In the genomic region with DNA sequence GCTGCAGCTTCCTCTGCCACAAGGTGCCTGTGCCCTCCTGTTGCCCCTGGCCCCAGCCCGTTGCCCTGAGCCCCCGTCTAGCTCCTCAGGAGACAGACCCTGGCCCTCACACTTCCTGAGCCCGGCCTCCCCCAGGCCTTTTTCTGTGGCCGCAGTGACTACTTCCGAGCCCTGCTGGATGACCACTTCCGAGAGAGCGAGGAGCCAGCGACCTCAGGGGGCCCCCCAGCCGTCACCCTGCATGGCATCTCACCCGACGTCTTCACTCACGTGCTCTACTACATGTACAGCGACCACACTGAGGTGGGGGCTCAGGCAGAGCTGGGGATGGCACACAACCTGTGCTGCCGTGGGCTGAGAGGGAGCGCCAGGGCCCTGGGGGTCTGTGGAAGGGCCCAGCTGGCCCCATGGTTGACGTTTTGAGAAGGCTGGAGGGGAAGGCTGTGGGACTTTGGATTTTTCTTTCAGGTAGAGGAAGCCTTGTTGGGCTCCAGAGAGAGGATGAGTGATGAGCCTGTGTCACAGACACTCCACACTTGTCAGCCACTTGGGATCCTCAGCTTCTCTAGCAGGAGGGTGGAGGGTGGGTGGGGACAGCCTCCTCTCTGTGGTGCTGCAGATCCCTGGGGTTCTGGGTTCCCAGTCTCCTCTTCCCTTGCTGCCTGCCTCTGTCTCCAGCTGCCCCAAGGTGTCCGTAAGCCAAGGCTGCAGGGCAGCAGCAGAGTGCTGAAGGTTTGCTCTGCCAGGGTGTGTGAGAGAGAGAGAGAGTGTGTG, we compare ENCODE assay signal across 21 cellular contexts. TPM values are rescaled to one million over a fixed set of nuclear protein-coding genes. Genes with fewer than 3 reads are reported as not detected.
DNase-seq lines count a peak whose midpoint lies in the region; ATAC-seq, FAIRE-seq and TF ChIP-seq lines count a peak whose summit lies in the region.
"Had no signal": no experiment of that assay in that cellular context is flagged by ENCODE, and none has a peak within 500 bp of the region (broad histone marks: within the 10 kb centered on the region; RNA-seq: fewer than 3 reads in every experiment).

No MANE protein-coding gene starts in this region.

- H3K27ac ChIP-seq in CD4-positive, alpha-beta memory T cell (ENCODE audit: low read depth, low read length), result no peak overlapping the region
- no peak overlapping the region for H3K27ac ChIP-seq in keratinocyte (ENCODE audit: control insufficient read depth, insufficient read depth, low read length)
- H3K27ac ChIP-seq: ascending aorta, colonic mucosa, SJSA1 had no signal

- DNase-seq in CD4-positive, alpha-beta memory T cell, result no peak
- DNase-seq in keratinocyte (ENCODE audit: low read depth, low spot score) (no peak), posterior vena cava (ENCODE audit: low spot score) (peak; percentile 48), GM10248 (ENCODE audit: extremely low spot score) (no peak), T-helper 17 cell (no peak)
- DNase-seq: activated CD4-positive, alpha-beta T cell treated with anti-CD3 and anti-CD28 coated beads, Interleukin-2, amount 10 ng/mL, durations not matched to agents 7 days and 5 days; colonic mucosa; DMS153; foreskin melanocyte; NCI-H1930; stimulated activated CD4-positive, alpha-beta T cell treated with anti-CD3 and anti-CD28 coated beads, Interleukin-4, amount 100 ng/mL, for 4 hours had no signal

- H3K4me2 ChIP-seq in keratinocyte (ENCODE audit: control insufficient read depth, extremely low read depth, insufficient read depth, low read depth, low read length), result no peak overlapping the region

- CTCF ChIA-PET in CD4-positive, alpha-beta memory T cell (lab: Charles Lee; ENCODE audit: partially characterized antibody), result interaction anchor here (1.2 kb wide), 1 partner anchor 15 kb away, joined by 3 read pairs; no protein-coding TSS in a partner anchor
- CTCF ChIA-PET in GM10248 (lab: Yijun Ruan, JAX), result interaction anchor here (0.8 to 1.4 kb wide), 3 partner anchors 12 to 294 kb away, joined by 3 to 5 read pairs (median 4); no protein-coding TSS in a partner anchor

- peak overlapping the region in 4 of 7 donors; percentile 8 to 79 (median 46) for H3K27ac Mint-ChIP-seq in CD4-positive, alpha-beta memory T cell
- H3K27ac Mint-ChIP-seq in T-helper 17 cell, result no peak overlapping the region
- H3K27ac Mint-ChIP-seq: activated CD4-positive, alpha-beta T cell treated with anti-CD3 and anti-CD28 coated beads, Interleukin-2, amount 10 ng/mL, durations not matched to agents 7 days and 5 days; memory B cell had no signal

- no peak overlapping the region for H3K9ac ChIP-seq in keratinocyte (ENCODE audit: control insufficient read depth, extremely low read depth, insufficient read depth, low read length)

- no peaks in the 10 kb centered on the region for H3K9me1 ChIP-seq in keratinocyte (ENCODE audit: control insufficient read depth, extremely low read depth, insufficient read depth, low read length)

- no peaks in the 10 kb centered on the region for H3K27me3 ChIP-seq in CD4-positive, alpha-beta memory T cell (ENCODE audit: insufficient read depth, low read length)
- H3K27me3 ChIP-seq in keratinocyte (ENCODE audit: control insufficient read depth, extremely low read depth, insufficient read depth, low read length), result no peaks in the 10 kb centered on the region
- H3K27me3 ChIP-seq: ascending aorta, BE2C, colonic mucosa, SJSA1, tibial nerve had no signal

- H3K9me3 ChIP-seq in CD4-positive, alpha-beta memory T cell (ENCODE audit: control insufficient read depth in 1 of 2, low read length in 2 of 2), result no peaks in the 10 kb centered on the region
- no peaks in the 10 kb centered on the region for H3K9me3 ChIP-seq in keratinocyte (ENCODE audit: control insufficient read depth, low read depth, low read length)
- no peaks in the 10 kb centered on the region for H3K9me3 ChIP-seq in T-helper 17 cell (ENCODE audit: control insufficient read depth, low read length, poor library complexity, severe bottlenecking)
- H3K9me3 ChIP-seq: ascending aorta, BE2C, colonic mucosa, SJSA1, tibial nerve had no signal

- no peaks in the 10 kb centered on the region for H3K9me3 Mint-ChIP-seq in CD4-positive, alpha-beta memory T cell
- H3K9me3 Mint-ChIP-seq: activated CD4-positive, alpha-beta T cell treated with anti-CD3 and anti-CD28 coated beads, Interleukin-2, amount 10 ng/mL, durations not matched to agents 7 days and 5 days had no signal

- POLR2A ChIA-PET in CD4-positive, alpha-beta memory T cell (lab: Charles Lee; ENCODE audit: partially characterized antibody), result interaction anchor here (0.9 kb wide), 1 partner anchor 48 kb away, joined by 3 read pairs; no protein-coding TSS in a partner anchor
- POLR2A ChIA-PET in GM10248 (lab: Yijun Ruan, JAX), result interaction anchor here (0.6 kb wide), 1 partner anchor 29 kb away, joined by 5 read pairs; no protein-coding TSS in a partner anchor

- no peak overlapping the region for H2AFZ ChIP-seq in keratinocyte (ENCODE audit: control insufficient read depth, low read length)

- no peak for TF ChIP-seq CTCF in keratinocyte (optimal IDR thresholded peaks at IDR 0.05 in 1 of 3, IDR thresholded peaks at IDR 0.05 in 1 of 3, conservative IDR thresholded peaks at IDR 0.05 in 1 of 3; ENCODE audit: extremely low read depth in 1 of 3, insufficient read depth in 2 of 3, low read length in 3 of 3)
- TF ChIP-seq CTCF in GM10248 (IDR thresholded peaks at IDR 0.05; ENCODE audit: control extremely low read depth, extremely low read depth, low read depth, missing control alignments), result no peak

- no peaks in the 10 kb centered on the region for H3K27me3 Mint-ChIP-seq in CD4-positive, alpha-beta memory T cell
- H3K27me3 Mint-ChIP-seq in T-helper 17 cell, result no peaks in the 10 kb centered on the region
- H3K27me3 Mint-ChIP-seq: activated CD4-positive, alpha-beta T cell treated with anti-CD3 and anti-CD28 coated beads, Interleukin-2, amount 10 ng/mL, durations not matched to agents 7 days and 5 days; memory B cell had no signal

- ATAC-seq in GM18519 (IDR thresholded peaks at IDR 0.05; ENCODE audit: low FRiP score, unreplicated experiment), result no peak
- no peak for ATAC-seq in HG02588 (IDR thresholded peaks at IDR 0.05; ENCODE audit: unreplicated experiment)
- no peak for ATAC-seq in T-helper 17 cell
- ATAC-seq: HCT116 had no signal

- FAIRE-seq in keratinocyte (lab: Jason Lieb, UNC), result peak; percentile 34

- peaks cover 6 to 32% of the 10 kb centered on the region in 2 donors for H3K36me3 Mint-ChIP-seq in CD4-positive, alpha-beta memory T cell
- H3K36me3 Mint-ChIP-seq in T-helper 17 cell (ENCODE audit: low read depth), result peaks cover 3% of the 10 kb centered on the region

- intact Hi-C loops in CD4-positive, alpha-beta memory T cell (cut with micrococcal nuclease), result loop anchor here (10.0 kb wide), 2 partner anchors 973 to 1763 kb away; partner anchors contain the start of gene CHCHD6
- intact Hi-C loops in posterior vena cava (cut with DNase I), result no loop called here

- no peaks in the 10 kb centered on the region for H4K20me1 ChIP-seq in keratinocyte (ENCODE audit: control insufficient read depth, extremely low read depth, insufficient read depth, low read length)

- peaks cover 10% of the 10 kb centered on the region for H3K36me3 ChIP-seq in CD4-positive, alpha-beta memory T cell (ENCODE audit: insufficient read depth, low read length)
- peaks cover 1 to 6% of the 10 kb centered on the region in 2 experiments for H3K36me3 ChIP-seq in keratinocyte (ENCODE audit: control insufficient read depth in 2 of 2, extremely low read depth in 1 of 2, insufficient read depth in 2 of 2, low read length in 2 of 2)
- H3K36me3 ChIP-seq: BE2C, colonic mucosa had no signal

- no peak overlapping the region for H3K4me3 ChIP-seq in CD4-positive, alpha-beta memory T cell (ENCODE audit: low read length in 2 of 2)
- H3K4me3 ChIP-seq in keratinocyte (ENCODE audit: control insufficient read depth in 2 of 3, extremely low read depth in 1 of 3, insufficient read depth in 2 of 3, low read depth in 1 of 3, low read length in 3 of 3), result no peak overlapping the region
- H3K4me3 ChIP-seq: ascending aorta, colonic mucosa, SJSA1, skin epidermis, tibial nerve had no signal

- no peak overlapping the region for H3K4me3 Mint-ChIP-seq in CD4-positive, alpha-beta memory T cell
- H3K4me3 Mint-ChIP-seq in T-helper 17 cell, result no peak overlapping the region
- H3K4me3 Mint-ChIP-seq: activated CD4-positive, alpha-beta T cell treated with anti-CD3 and anti-CD28 coated beads, Interleukin-2, amount 10 ng/mL, durations not matched to agents 7 days and 5 days; memory B cell had no signal

- no peaks in the 10 kb centered on the region for H3K79me2 ChIP-seq in keratinocyte (ENCODE audit: control insufficient read depth, insufficient read depth, low read length)

- H3K4me1 ChIP-seq in CD4-positive, alpha-beta memory T cell (ENCODE audit: insufficient read depth, low read length), result peaks cover 23% of the 10 kb centered on the region
- peaks cover 33% of the 10 kb centered on the region for H3K4me1 ChIP-seq in keratinocyte (ENCODE audit: control insufficient read depth, extremely low read depth, insufficient read depth, low read length)
- H3K4me1 ChIP-seq: BE2C, colonic mucosa had no signal

- dilution Hi-C loops in keratinocyte (cut with MboI; ENCODE audit: extremely low pct_ligation_motif_present, low sequenced_read_pairs), result no loop called here

- peaks cover 19 to 38% (median 28%) of the 10 kb centered on the region in 4 donors for H3K4me1 Mint-ChIP-seq in CD4-positive, alpha-beta memory T cell
- peaks cover 26% of the 10 kb centered on the region for H3K4me1 Mint-ChIP-seq in T-helper 17 cell

RNA-seq across cellular contexts. Expression of gene ABTB1, which starts 5.0 kb away (rescaled TPM):
- 100 to 1,000 TPM; 167 to 169 TPM for total RNA-seq in CD4-positive, alpha-beta memory T cell
- 10 to 100 TPM; 66.9 to 72.9 TPM for polyA plus RNA-seq in CD4-positive, alpha-beta memory T cell
- polyA plus RNA-seq in PFSK-1 (2012; ENCODE audit: insufficient read length, low read depth), result 38.9 TPM
- 11.6 to 15.2 TPM (median 13.7 TPM) in 3 replicates for polyA plus RNA-seq in keratinocyte
- 7.0 TPM for polyA plus RNA-seq in keratinocyte (2011; ENCODE audit: low read depth)
- polyA plus RNA-seq in keratinocyte (2011; cell fraction: cytosol; rRNA removed), result 5.4 and 12.1 TPM in 2 replicates
- polyA plus RNA-seq in keratinocyte (2011; cell fraction: nucleus; rRNA removed), result 34.4 and 39.2 TPM in 2 replicates
- 11.3 and 11.7 TPM in 2 replicates for polyA plus RNA-seq in keratinocyte (2012; ENCODE audit: low replicate concordance)
- 12.9 to 26.2 TPM (median 19.6 TPM) in 3 replicates for polyA minus RNA-seq in keratinocyte
- 18.6 TPM for polyA minus RNA-seq in keratinocyte (2011; cell fraction: cytosol; rRNA and poly(A)+ RNA removed)
- polyA minus RNA-seq in keratinocyte (2011; cell fraction: nucleus; rRNA and poly(A)+ RNA removed), result 8.8 and 11.6 TPM in 2 replicates
- total RNA-seq in posterior vena cava (10 to 100 TPM; 27.7 to 28.9 TPM), T-helper 17 cell (10 to 100 TPM; 88.6 to 95.2 TPM)

RNA-seq across cellular contexts. Expression of gene PODXL2, which starts 48.7 kb away (rescaled TPM):
- total RNA-seq in CD4-positive, alpha-beta memory T cell, result 1 to 10 TPM; 3.3 to 4.2 TPM
- 1 to 10 TPM; 6.9 to 8.0 TPM for polyA plus RNA-seq in CD4-positive, alpha-beta memory T cell
- 39.5 TPM for polyA plus RNA-seq in PFSK-1 (2012; ENCODE audit: insufficient read length, low read depth)
- 1.3 to 2.4 TPM (median 1.6 TPM) in 3 replicates for polyA plus RNA-seq in keratinocyte
- polyA plus RNA-seq in keratinocyte (2011; ENCODE audit: low read depth), result 1.6 TPM
- polyA plus RNA-seq in keratinocyte (2011; cell fraction: cytosol; rRNA removed), result 1.2 and 1.9 TPM in 2 replicates
- polyA plus RNA-seq in keratinocyte (2011; cell fraction: nucleus; rRNA removed), result 2.9 and 3.7 TPM in 2 replicates
- polyA plus RNA-seq in keratinocyte (2012; ENCODE audit: low replicate concordance), result 1.2 and 1.5 TPM in 2 replicates
- polyA minus RNA-seq in keratinocyte, result 1.5 to 2.1 TPM in 2 of 3 replicates, not detected in the other
- polyA minus RNA-seq in keratinocyte (2011; cell fraction: cytosol; rRNA and poly(A)+ RNA removed), result 3.3 TPM
- polyA minus RNA-seq in keratinocyte (2011; cell fraction: nucleus; rRNA and poly(A)+ RNA removed), result 2.4 and 2.9 TPM in 2 replicates
- 1 to 10 TPM; 2.0 to 2.5 TPM for total RNA-seq in posterior vena cava
- total RNA-seq in T-helper 17 cell, result 1 to 10 TPM; 4.8 to 5.5 TPM
